12 cellular contexts compared by ENCODE assay signal in genomic region chr9:89929721-89930480, GRCh38.
DNase-seq lines count a peak whose midpoint lies in the region.
"Had no signal": no experiment of that assay in that cellular context is flagged by ENCODE, and none has a peak within 500 bp of the region (broad histone marks: within the 10 kb centered on the region; RNA-seq: fewer than 3 reads in every experiment).

No MANE protein-coding gene starts in this region.

- H2AK5ac ChIP-seq in mesenchymal stem cell (ENCODE audit: low read length, severe bottlenecking) (no peak overlapping the region), mesendoderm (ENCODE audit: low read length) (no peak overlapping the region)

- peaks cover 11% of the 10 kb centered on the region for H3K27me3 Mint-ChIP-seq in activated T-helper 1 cell treated with anti-CD3 and anti-CD28 coated beads, Interleukin-12 subunit alpha, Interleukin-12 subunit beta, Interleukin-2, Interleukin-4 antibody, amounts not matched to agents 30 ng/mL and 10 ng/mL and 1 ng/mL, durations not matched to agents 14 hours and 24 hours and 36 hours (ENCODE audit: insufficient read depth)

- peak; percentile 30 for DNase-seq in Ammon's horn (ENCODE audit: low spot score)
- DNase-seq in M059J (ENCODE audit: low read depth) = peak; percentile 45
- DNase-seq in amniotic epithelial cell (ENCODE audit: low read depth) = peak; percentile 2
- peak; percentile 40 for DNase-seq in mesenchymal stem cell
- DNase-seq in NAMALWA (ENCODE audit: low spot score) = no peak
- DNase-seq in HK-2 (ENCODE audit: unreplicated experiment) = no peak
- no peak for DNase-seq in activated T-helper 1 cell treated with anti-CD3 and anti-CD28 coated beads, Interleukin-12 subunit alpha, Interleukin-12 subunit beta, Interleukin-2, Interleukin-4 antibody, amounts not matched to agents 30 ng/mL and 10 ng/mL and 1 ng/mL, durations not matched to agents 14 hours and 24 hours and 36 hours (ENCODE audit: low spot score)
- no peak for DNase-seq in mesendoderm
- DNase-seq: NCI-H2227 treated with DMSO at 0.1 percent for 48 hours, T-helper 1 cell had no signal

- H3K79me2 ChIP-seq in mesendoderm (ENCODE audit: control insufficient read depth, insufficient read depth, low read length) = no peaks in the 10 kb centered on the region

- H4K91ac ChIP-seq in mesenchymal stem cell (ENCODE audit: low read length) = no peak overlapping the region

- peak overlapping the region; percentile 0 for H3K9ac ChIP-seq in mesenchymal stem cell (ENCODE audit: low read length)
- no peak overlapping the region for H3K9ac ChIP-seq in mesendoderm (ENCODE audit: low read length)

- H3K27me3 ChIP-seq in mesenchymal stem cell (ENCODE audit: control insufficient read depth in 1 of 2, insufficient read depth in 1 of 2, low read length in 2 of 2) = peaks cover 44 to 59% of the 10 kb centered on the region in 2 experiments
- H3K27me3 ChIP-seq in mesendoderm (ENCODE audit: insufficient read depth, low read length, poor library complexity) = no peaks in the 10 kb centered on the region
- H3K27me3 ChIP-seq: tibial nerve had no signal

- H3K4me1 ChIP-seq in mesenchymal stem cell (ENCODE audit: control insufficient read depth, insufficient read depth, low read depth, low read length) (no peaks in the 10 kb centered on the region), mesendoderm (ENCODE audit: control insufficient read depth, low read depth, low read length) (no peaks in the 10 kb centered on the region)

- H2BK12ac ChIP-seq in mesenchymal stem cell (ENCODE audit: low read length in 2 of 2) = peak overlapping the region in 1 of 2 experiments; percentile 34

- H2AFZ ChIP-seq in mesenchymal stem cell (ENCODE audit: low read depth, low read length) = peak overlapping the region; percentile 44
- H2AFZ ChIP-seq: GM23338 had no signal

- H4K8ac ChIP-seq in mesenchymal stem cell (ENCODE audit: low read length) = peak overlapping the region; percentile 22
- no peak overlapping the region for H4K8ac ChIP-seq in mesendoderm (ENCODE audit: low read depth, low read length)

- H3K4me3 Mint-ChIP-seq in activated T-helper 1 cell treated with anti-CD3 and anti-CD28 coated beads, Interleukin-12 subunit alpha, Interleukin-12 subunit beta, Interleukin-2, Interleukin-4 antibody, amounts not matched to agents 30 ng/mL and 10 ng/mL and 1 ng/mL, durations not matched to agents 14 hours and 24 hours and 36 hours = no peak overlapping the region
- H3K4me3 Mint-ChIP-seq: GM23338 had no signal

- H3K4me1 Mint-ChIP-seq in activated T-helper 1 cell treated with anti-CD3 and anti-CD28 coated beads, Interleukin-12 subunit alpha, Interleukin-12 subunit beta, Interleukin-2, Interleukin-4 antibody, amounts not matched to agents 30 ng/mL and 10 ng/mL and 1 ng/mL, durations not matched to agents 14 hours and 24 hours and 36 hours (ENCODE audit: low read depth) = peaks cover 23% of the 10 kb centered on the region

- H3K27ac ChIP-seq in mesenchymal stem cell (ENCODE audit: low read length, poor library complexity, severe bottlenecking) = no peak overlapping the region
- no peak overlapping the region for H3K27ac ChIP-seq in mesendoderm (ENCODE audit: low read depth, low read length)
- H3K27ac ChIP-seq: tibial nerve had no signal

- no peaks in the 10 kb centered on the region for H3K9me3 ChIP-seq in mesenchymal stem cell (ENCODE audit: control insufficient read depth, low read length)
- H3K9me3 ChIP-seq: tibial nerve had no signal

- H2BK15ac ChIP-seq in mesenchymal stem cell (ENCODE audit: low read depth, poor library complexity, severe bottlenecking) = no peak overlapping the region
- H2BK15ac ChIP-seq in mesendoderm (replicated peaks; ENCODE audit: low read depth) = no peak overlapping the region

- no peak overlapping the region for H3K23ac ChIP-seq in mesenchymal stem cell (ENCODE audit: low read length in 2 of 2)
- H3K23ac ChIP-seq in mesendoderm (ENCODE audit: low read length) = no peak overlapping the region

- H3K4me3 ChIP-seq in mesenchymal stem cell (ENCODE audit: insufficient read depth in 1 of 2, low read depth in 1 of 2, low read length in 2 of 2) (peak overlapping the region in 1 of 2 experiments; percentile 3), mesendoderm (ENCODE audit: low read length) (no peak overlapping the region)
- H3K4me3 ChIP-seq: GM23338, tibial nerve had no signal

- intact Hi-C loops in activated T-helper 1 cell treated with anti-CD3 and anti-CD28 coated beads, Interleukin-12 subunit alpha, Interleukin-12 subunit beta, Interleukin-2, Interleukin-4 antibody, amounts not matched to agents 30 ng/mL and 10 ng/mL and 1 ng/mL, durations not matched to agents 14 hours and 24 hours and 36 hours (cut with micrococcal nuclease) = no loop called here

- H3K36me3 ChIP-seq in mesenchymal stem cell (ENCODE audit: control insufficient read depth in 1 of 2, insufficient read depth in 2 of 2, low read depth in 1 of 2, low read length in 2 of 2) = no peaks in the 10 kb centered on the region
- H3K36me3 ChIP-seq in mesendoderm (ENCODE audit: control insufficient read depth, insufficient read depth, low read length) = no peaks in the 10 kb centered on the region
- H3K36me3 ChIP-seq: tibial nerve had no signal

- no peaks in the 10 kb centered on the region for H3K9me3 Mint-ChIP-seq in activated T-helper 1 cell treated with anti-CD3 and anti-CD28 coated beads, Interleukin-12 subunit alpha, Interleukin-12 subunit beta, Interleukin-2, Interleukin-4 antibody, amounts not matched to agents 30 ng/mL and 10 ng/mL and 1 ng/mL, durations not matched to agents 14 hours and 24 hours and 36 hours
- H3K9me3 Mint-ChIP-seq: GM23338 had no signal

- no peaks in the 10 kb centered on the region for H3K36me3 Mint-ChIP-seq in activated T-helper 1 cell treated with anti-CD3 and anti-CD28 coated beads, Interleukin-12 subunit alpha, Interleukin-12 subunit beta, Interleukin-2, Interleukin-4 antibody, amounts not matched to agents 30 ng/mL and 10 ng/mL and 1 ng/mL, durations not matched to agents 14 hours and 24 hours and 36 hours (ENCODE audit: low read depth)

- no peak overlapping the region for H3K4me2 ChIP-seq in mesenchymal stem cell (ENCODE audit: low read length, poor library complexity, severe bottlenecking)
- H3K4me2 ChIP-seq in mesendoderm (ENCODE audit: low read length) = no peak overlapping the region
- H3K4me2 ChIP-seq: GM23338 had no signal

- H3K79me1 ChIP-seq in mesenchymal stem cell (replicated peaks; ENCODE audit: low read length, poor library complexity, severe bottlenecking) = no peaks in the 10 kb centered on the region
- no peaks in the 10 kb centered on the region for H3K79me1 ChIP-seq in mesendoderm (ENCODE audit: low read length)

- 22% methylated on average over 7 of the region's 9 CpGs for WGBS in mesenchymal stem cell
- no CpG with 5 or more reads among the region's 9 CpGs for WGBS in mesendoderm (ENCODE audit: extremely low coverage, insufficient coverage, low lambda C conversion rate)

- H3K18ac ChIP-seq in mesenchymal stem cell (ENCODE audit: low read depth in 1 of 2, low read length in 2 of 2) = no peak overlapping the region
- H3K18ac ChIP-seq in mesendoderm (ENCODE audit: low read length) = no peak overlapping the region

- H2BK5ac ChIP-seq in mesenchymal stem cell (ENCODE audit: low read depth, low read length, poor library complexity, severe bottlenecking) = no peak overlapping the region
- H2BK5ac ChIP-seq in mesendoderm (ENCODE audit: low read length) = no peak overlapping the region

- no peak overlapping the region for H3K14ac ChIP-seq in mesenchymal stem cell (ENCODE audit: low read length in 2 of 2)

- no peak overlapping the region for H3K27ac Mint-ChIP-seq in activated T-helper 1 cell treated with anti-CD3 and anti-CD28 coated beads, Interleukin-12 subunit alpha, Interleukin-12 subunit beta, Interleukin-2, Interleukin-4 antibody, amounts not matched to agents 30 ng/mL and 10 ng/mL and 1 ng/mL, durations not matched to agents 14 hours and 24 hours and 36 hours
- H3K27ac Mint-ChIP-seq: GM23338 had no signal

- H2BK120ac ChIP-seq in mesenchymal stem cell (ENCODE audit: low read depth, low read length) (no peak overlapping the region), mesendoderm (ENCODE audit: low read depth, low read length) (no peak overlapping the region)

- H3K4ac ChIP-seq in mesenchymal stem cell (ENCODE audit: low read depth in 1 of 2, low read length in 2 of 2) (peak overlapping the region in 1 of 2 experiments; percentile 20), mesendoderm (ENCODE audit: low read depth, low read length) (no peak overlapping the region)

- H3K56ac ChIP-seq in mesendoderm (ENCODE audit: low read length) = no peak overlapping the region

- H4K5ac ChIP-seq in mesendoderm (ENCODE audit: low read length) = no peak overlapping the region

Comparison
In these comparisons a context has a peak if more than half of its experiments do, and no peak if none do; other contexts are left out.
1. DNase-seq: peak in Ammon's horn (single experiment), M059J (single experiment), amniotic epithelial cell (single experiment) and mesenchymal stem cell (single experiment); none in NAMALWA (single experiment), HK-2 (single experiment), activated T-helper 1 cell treated with anti-CD3 and anti-CD28 coated beads, Interleukin-12 subunit alpha, Interleukin-12 subunit beta, Interleukin-2, Interleukin-4 antibody, amounts not matched to agents 30 ng/mL and 10 ng/mL and 1 ng/mL, durations not matched to agents 14 hours and 24 hours and 36 hours (single experiment) and mesendoderm (single experiment).